Comparison of ENCODE assay signal across 18 cellular contexts in genomic region chr17:54920819-54921218, GRCh38. TPM values are rescaled to one million over a fixed set of nuclear protein-coding genes. Genes with fewer than 3 reads are reported as not detected.
DNase-seq lines count a peak whose midpoint lies in the region; ATAC-seq and FAIRE-seq lines count a peak whose summit lies in the region.
"Had no signal": no experiment of that assay in that cellular context is flagged by ENCODE, and none has a peak within 500 bp of the region (broad histone marks: within the 10 kb centered on the region; RNA-seq: fewer than 3 reads in every experiment).

No MANE protein-coding gene starts in this region.

- no peaks in the 10 kb centered on the region for H3K9me3 ChIP-seq in small intestine (ENCODE audit: control insufficient read depth, low read depth)

- FAIRE-seq in small intestine (lab: Jason Lieb, UNC): no peak
- FAIRE-seq: H1 had no signal

- WGBS in small intestine, 3 donors: 85 to 95% (median 86%) methylated on average over 6 of the region's 6 CpGs

- H3K4me3 ChIP-seq in small intestine (ENCODE audit: low read depth in 1 of 2, low read length in 2 of 2): no peak overlapping the region

- H3K27ac ChIP-seq in small intestine (ENCODE audit: low read depth in 1 of 2, low read length in 1 of 2): no peak overlapping the region
- H3K27ac ChIP-seq: 22Rv1 had no signal

- H3K27ac Mint-ChIP-seq in activated CD4-positive, alpha-beta T cell treated with anti-CD3 and anti-CD28 coated beads for 36 hours: no peak overlapping the region
- H3K27ac Mint-ChIP-seq in activated T-helper 17 cell treated with anti-CD3 and anti-CD28 coated beads, Interleukin-2, amount 50 U/mL, for 72 hours: no peak overlapping the region
- H3K27ac Mint-ChIP-seq: CD8-positive, alpha-beta memory T cell; HFFc6; IgD-negative memory B cell had no signal

- no peaks in the 10 kb centered on the region for H3K36me3 Mint-ChIP-seq in activated CD4-positive, alpha-beta T cell treated with anti-CD3 and anti-CD28 coated beads for 36 hours (ENCODE audit: low read depth)
- H3K36me3 Mint-ChIP-seq in activated T-helper 17 cell treated with anti-CD3 and anti-CD28 coated beads, Interleukin-2, amount 50 U/mL, for 72 hours (ENCODE audit: low read depth): no peaks in the 10 kb centered on the region
- H3K36me3 Mint-ChIP-seq: CD14-positive monocyte; CD8-positive, alpha-beta memory T cell had no signal

- peaks cover 0 to 20% of the 10 kb centered on the region in 2 donors for H3K36me3 ChIP-seq in small intestine (ENCODE audit: control insufficient read depth in 2 of 2, insufficient read depth in 2 of 2, low read length in 2 of 2)

- H3K4me3 Mint-ChIP-seq in activated CD4-positive, alpha-beta T cell treated with anti-CD3 and anti-CD28 coated beads for 36 hours: no peak overlapping the region
- no peak overlapping the region for H3K4me3 Mint-ChIP-seq in activated T-helper 17 cell treated with anti-CD3 and anti-CD28 coated beads, Interleukin-2, amount 50 U/mL, for 72 hours
- H3K4me3 Mint-ChIP-seq: CD14-positive monocyte; CD8-positive, alpha-beta memory T cell; HFFc6; IgD-negative memory B cell had no signal

- peak; percentile 26 for ATAC-seq in activated CD4-positive, alpha-beta T cell treated with anti-CD3 and anti-CD28 coated beads for 36 hours
- ATAC-seq in HG03442 (IDR thresholded peaks at IDR 0.05; ENCODE audit: unreplicated experiment): peak; percentile 66
- peak; percentile 46 for ATAC-seq in activated T-helper 17 cell treated with anti-CD3 and anti-CD28 coated beads, Interleukin-2, amount 50 U/mL, for 72 hours (replicated peaks)

- H3K9me3 Mint-ChIP-seq in activated CD4-positive, alpha-beta T cell treated with anti-CD3 and anti-CD28 coated beads for 36 hours (ENCODE audit: low read depth): peaks cover 6% of the 10 kb centered on the region
- peaks cover 14% of the 10 kb centered on the region for H3K9me3 Mint-ChIP-seq in activated T-helper 17 cell treated with anti-CD3 and anti-CD28 coated beads, Interleukin-2, amount 50 U/mL, for 72 hours

- H3K27me3 ChIP-seq in small intestine (ENCODE audit: control insufficient read depth in 2 of 2, insufficient read depth in 2 of 2, low read length in 2 of 2): no peaks in the 10 kb centered on the region

- H3K27me3 Mint-ChIP-seq in activated CD4-positive, alpha-beta T cell treated with anti-CD3 and anti-CD28 coated beads for 36 hours: peaks cover 4% of the 10 kb centered on the region
- peaks cover 16% of the 10 kb centered on the region for H3K27me3 Mint-ChIP-seq in activated T-helper 17 cell treated with anti-CD3 and anti-CD28 coated beads, Interleukin-2, amount 50 U/mL, for 72 hours

- intact Hi-C loops in activated CD4-positive, alpha-beta T cell treated with anti-CD3 and anti-CD28 coated beads for 36 hours (cut with DNase I, micrococcal nuclease): no loop called here

- no peaks in the 10 kb centered on the region for H3K4me1 Mint-ChIP-seq in activated CD4-positive, alpha-beta T cell treated with anti-CD3 and anti-CD28 coated beads for 36 hours
- no peaks in the 10 kb centered on the region for H3K4me1 Mint-ChIP-seq in activated T-helper 17 cell treated with anti-CD3 and anti-CD28 coated beads, Interleukin-2, amount 50 U/mL, for 72 hours
- H3K4me1 Mint-ChIP-seq: CD14-positive monocyte; CD8-positive, alpha-beta memory T cell; IgD-negative memory B cell had no signal

- H3K4me1 ChIP-seq in small intestine (ENCODE audit: control insufficient read depth in 2 of 2, insufficient read depth in 1 of 2, low read depth in 1 of 2, low read length in 1 of 2): no peaks in the 10 kb centered on the region
- H3K4me1 ChIP-seq: Caco-2 had no signal

- CTCF ChIA-PET in activated CD4-positive, alpha-beta T cell treated with anti-CD3 and anti-CD28 coated beads for 36 hours (lab: Charles Lee): no interaction called here

- no peak for DNase-seq in activated CD4-positive, alpha-beta T cell treated with anti-CD3 and anti-CD28 coated beads for 36 hours
- DNase-seq in activated CD4-positive, alpha-beta T cell treated with anti-CD3 and anti-CD28 coated beads for 4 hours: no peak
- DNase-seq in small intestine: no peak
- DNase-seq in GM19238 (ENCODE audit: insufficient read length, low spot score): no peak
- no peak for DNase-seq in HuH-7 (ENCODE audit: low spot score)
- DNase-seq: Caco-2; CD8-positive, alpha-beta memory T cell; DND-41; GDM1; HCEC 1CT; HFFc6; KG1 had no signal

- POLR2A ChIA-PET in activated CD4-positive, alpha-beta T cell treated with anti-CD3 and anti-CD28 coated beads for 36 hours (lab: Charles Lee): no interaction called here

RNA-seq across cellular contexts. Expression of gene TOM1L1, which starts 20.2 kb away (rescaled TPM):
- 1 to 10 TPM; 2.0 to 2.6 TPM for total RNA-seq in activated CD4-positive, alpha-beta T cell treated with anti-CD3 and anti-CD28 coated beads for 36 hours
- 1 to 10 TPM; 1.4 to 3.2 TPM for total RNA-seq in activated T-helper 17 cell treated with anti-CD3 and anti-CD28 coated beads, Interleukin-2, amount 50 U/mL, for 72 hours
- polyA plus RNA-seq in small intestine: 100 to 1,000 TPM in 1 of 3 donors, 10 to 100 TPM in 2; 57.2 to 118 (median 78.1) TPM
- polyA plus RNA-seq: CD14-positive monocyte; CD8-positive, alpha-beta memory T cell; IgD-negative memory B cell had no signal

RNA-seq across cellular contexts. Expression of gene COX11, which starts 47.6 kb away (rescaled TPM):
- 10 to 100 TPM; 42.6 to 45.4 TPM for total RNA-seq in activated CD4-positive, alpha-beta T cell treated with anti-CD3 and anti-CD28 coated beads for 36 hours
- total RNA-seq in activated T-helper 17 cell treated with anti-CD3 and anti-CD28 coated beads, Interleukin-2, amount 50 U/mL, for 72 hours: 10 to 100 TPM; 24.5 to 47.8 TPM
- 10 to 100 TPM; 26.4 to 74.2 (median 36.5) TPM for polyA plus RNA-seq in small intestine

RNA-seq across cellular contexts. Expression of gene STXBP4, which starts 47.7 kb away (rescaled TPM):
- 1 to 10 TPM; 5.4 to 7.2 TPM for total RNA-seq in activated CD4-positive, alpha-beta T cell treated with anti-CD3 and anti-CD28 coated beads for 36 hours
- total RNA-seq in activated T-helper 17 cell treated with anti-CD3 and anti-CD28 coated beads, Interleukin-2, amount 50 U/mL, for 72 hours: 10 to 100 TPM in 1 of 2 donors, 1 to 10 TPM in 1; 5.6 to 12.8 TPM
- 1 to 10 TPM; 2.3 to 4.5 (median 3.2) TPM for polyA plus RNA-seq in small intestine
